ENCODE assay signal across 8 cellular contexts in the genomic region with DNA sequence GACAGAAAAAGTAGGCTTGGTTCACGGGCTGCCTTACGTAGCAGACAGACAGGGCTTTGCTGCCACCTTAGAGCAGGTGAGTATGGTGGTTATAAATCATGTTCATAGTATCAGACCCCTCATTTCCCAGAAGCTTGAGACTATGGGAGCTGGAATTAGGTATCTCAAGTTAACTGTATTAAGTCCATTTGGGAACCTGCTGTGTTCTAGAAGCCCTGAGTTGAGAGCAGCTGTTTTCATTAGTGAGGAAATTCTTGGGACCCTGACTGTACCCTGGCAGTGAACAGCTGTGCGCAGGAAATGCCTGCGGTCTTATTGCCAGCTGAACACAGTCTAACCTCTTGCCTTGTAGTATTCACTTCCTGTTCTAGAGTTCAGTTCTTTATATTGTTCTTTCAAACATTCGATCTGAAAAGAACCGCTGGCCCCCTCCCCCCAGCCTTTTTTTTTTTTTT. TPM values are rescaled to one million over a fixed set of nuclear protein-coding genes. Genes with fewer than 3 reads are reported as not detected.
DNase-seq lines count a peak whose midpoint lies in the region; ATAC-seq, FAIRE-seq and TF ChIP-seq lines count a peak whose summit lies in the region.

No MANE protein-coding gene starts in this region.

- no peaks in the 10 kb centered on the region for H3K27me3 Mint-ChIP-seq in activated T-cell treated with anti-CD3 and anti-CD28 coated beads, Interleukin-2, amount 50 U/mL, for 4 hours (ENCODE audit: low read depth)

- DNase-seq in GF-D8 (lab: John Stamatoyannopoulos, UW) (peak; percentile 81), MG63 (peak; percentile 23), iris pigment epithelial cell (ENCODE audit: low read depth) (peak; percentile 87), vagina (ENCODE audit: extremely low spot score in 2 of 2) (no peak), RCC 7860 (ENCODE audit: low spot score) (no peak)
- peak; percentile 41 for DNase-seq in activated T-cell treated with anti-CD3 and anti-CD28 coated beads, Interleukin-2, amount 50 U/mL, for 4 hours
- peak; percentile 22 to 59 for DNase-seq in stimulated activated effector memory CD8-positive, alpha-beta T cell treated with anti-CD3 and anti-CD28 coated beads, Interleukin-12 subunit alpha, Interleukin-12 subunit beta, amount 100 ng/mL, for 72 hours (ENCODE audit: low spot score in 2 of 2)

- no peak for TF ChIP-seq CTCF in vagina (IDR thresholded peaks at IDR 0.05)

- H3K9me3 ChIP-seq in MG63 (no peaks in the 10 kb centered on the region), vagina (no peaks in the 10 kb centered on the region)

- H3K27ac Mint-ChIP-seq in stimulated activated effector memory CD8-positive, alpha-beta T cell treated with anti-CD3 and anti-CD28 coated beads, Interleukin-12 subunit alpha, Interleukin-12 subunit beta, amount 100 ng/mL, for 72 hours, result peak overlapping the region; percentile 40

- H3K4me1 ChIP-seq in vagina, result peaks cover 12% of the 10 kb centered on the region

- no peak overlapping the region for H3K4me3 ChIP-seq in MG63
- no peak overlapping the region for H3K4me3 ChIP-seq in vagina

- FAIRE-seq in RCC 7860 (lab: Jason Lieb, UNC), result no peak

- TF ChIP-seq POLR2A in vagina (IDR thresholded peaks at IDR 0.05), result no peak

- H3K36me3 Mint-ChIP-seq in activated T-cell treated with anti-CD3 and anti-CD28 coated beads, Interleukin-2, amount 50 U/mL, for 4 hours (ENCODE audit: insufficient read depth), result peaks cover 14% of the 10 kb centered on the region
- peaks cover 80% of the 10 kb centered on the region for H3K36me3 Mint-ChIP-seq in stimulated activated effector memory CD8-positive, alpha-beta T cell treated with anti-CD3 and anti-CD28 coated beads, Interleukin-12 subunit alpha, Interleukin-12 subunit beta, amount 100 ng/mL, for 72 hours

- intact Hi-C loops in vagina (cut with DNase I), result no loop called here

- H3K4me3 Mint-ChIP-seq in activated T-cell treated with anti-CD3 and anti-CD28 coated beads, Interleukin-2, amount 50 U/mL, for 4 hours, result peak overlapping the region; percentile 35
- peak overlapping the region; percentile 54 for H3K4me3 Mint-ChIP-seq in stimulated activated effector memory CD8-positive, alpha-beta T cell treated with anti-CD3 and anti-CD28 coated beads, Interleukin-12 subunit alpha, Interleukin-12 subunit beta, amount 100 ng/mL, for 72 hours

- H3K4me1 Mint-ChIP-seq in activated T-cell treated with anti-CD3 and anti-CD28 coated beads, Interleukin-2, amount 50 U/mL, for 4 hours (ENCODE audit: low read depth), result peaks cover 47% of the 10 kb centered on the region
- peaks cover 9% of the 10 kb centered on the region for H3K4me1 Mint-ChIP-seq in stimulated activated effector memory CD8-positive, alpha-beta T cell treated with anti-CD3 and anti-CD28 coated beads, Interleukin-12 subunit alpha, Interleukin-12 subunit beta, amount 100 ng/mL, for 72 hours

- no peaks in the 10 kb centered on the region for H3K9me3 Mint-ChIP-seq in activated T-cell treated with anti-CD3 and anti-CD28 coated beads, Interleukin-2, amount 50 U/mL, for 4 hours
- no peaks in the 10 kb centered on the region for H3K9me3 Mint-ChIP-seq in stimulated activated effector memory CD8-positive, alpha-beta T cell treated with anti-CD3 and anti-CD28 coated beads, Interleukin-12 subunit alpha, Interleukin-12 subunit beta, amount 100 ng/mL, for 72 hours

- ATAC-seq in GM21723 (IDR thresholded peaks at IDR 0.05; ENCODE audit: unreplicated experiment), result peak; percentile 95
- peak; percentile 91 to 95 for ATAC-seq in activated T-cell treated with anti-CD3 and anti-CD28 coated beads, Interleukin-2, amount 50 U/mL, for 4 hours
- ATAC-seq in stimulated activated effector memory CD8-positive, alpha-beta T cell treated with anti-CD3 and anti-CD28 coated beads, Interleukin-12 subunit alpha, Interleukin-12 subunit beta, amount 100 ng/mL, for 72 hours, result peak; percentile 100

- H3K36me3 ChIP-seq in MG63 (peaks cover 91% of the 10 kb centered on the region), vagina (peaks cover 0 to 29% of the 10 kb centered on the region in 2 donors)

- no peaks in the 10 kb centered on the region for H3K27me3 ChIP-seq in MG63
- H3K27me3 ChIP-seq in vagina, result no peaks in the 10 kb centered on the region

- H3K27ac ChIP-seq in vagina, result no peak overlapping the region

RNA-seq across cellular contexts. Expression of gene UGCG, which starts 29.8 kb away (rescaled TPM):
- total RNA-seq in MG63 (2014; rRNA removed; shearing (Covaris generic); ENCODE audit: low replicate concordance), result 35.9 and 48.5 TPM in 2 replicates
- total RNA-seq in activated T-cell treated with anti-CD3 and anti-CD28 coated beads, Interleukin-2, amount 50 U/mL, for 4 hours, result 10 to 100 TPM; 34.1 to 43.3 (median 40.9) TPM
- 33.1 TPM for total RNA-seq in vagina

Comparison
In these comparisons a context has a peak if more than half of its experiments do, and no peak if none do; other contexts are left out.
1. DNase-seq: peak in GF-D8 (single experiment), MG63 (single experiment), activated T-cell treated with anti-CD3 and anti-CD28 coated beads, Interleukin-2, amount 50 U/mL, for 4 hours (single experiment), iris pigment epithelial cell (single experiment) and stimulated activated effector memory CD8-positive, alpha-beta T cell treated with anti-CD3 and anti-CD28 coated beads, Interleukin-12 subunit alpha, Interleukin-12 subunit beta, amount 100 ng/mL, for 72 hours (2 of 2); none in vagina (0 of 2) and RCC 7860 (single experiment).
2. Peak in every context shown above with its lines, with median percentiles within 50 percentile points of each other: ATAC-seq.